20 cellular contexts compared by ENCODE assay signal in genomic region chr9:99464568-99464967, GRCh38.
A peak's percentile ranks its signal among the peaks of the same experiment; 100 is the strongest.
DNase-seq lines count a peak whose midpoint lies in the region; ATAC-seq and TF ChIP-seq lines count a peak whose summit lies in the region.
"Had no signal": no experiment of that assay in that cellular context is flagged by ENCODE, and none has a peak within 500 bp of the region (broad histone marks: within the 10 kb centered on the region; RNA-seq: fewer than 3 reads in every experiment).

No MANE protein-coding gene starts in this region.

- peaks cover 19% of the 10 kb centered on the region for H3K27me3 Mint-ChIP-seq in activated T-helper 17 cell treated with anti-CD3 and anti-CD28 coated beads, Interleukin-2, amount 50 U/mL, for 72 hours
- H3K27me3 Mint-ChIP-seq: B cell, IgD-negative memory B cell had no signal

- no peaks in the 10 kb centered on the region for H3K9me3 Mint-ChIP-seq in activated T-helper 17 cell treated with anti-CD3 and anti-CD28 coated beads, Interleukin-2, amount 50 U/mL, for 72 hours
- H3K9me3 Mint-ChIP-seq: CD8-positive, alpha-beta T cell; HFFc6 had no signal

- ATAC-seq in left cardiac atrium = peak; percentile 70 to 80
- no peak for ATAC-seq in Right ventricle myocardium inferior
- no peak for ATAC-seq in GM21825 (IDR thresholded peaks at IDR 0.05; ENCODE audit: unreplicated experiment)
- ATAC-seq in activated T-helper 17 cell treated with anti-CD3 and anti-CD28 coated beads, Interleukin-2, amount 50 U/mL, for 72 hours (replicated peaks) = no peak
- ATAC-seq: A549; CD8-positive, alpha-beta T cell; HCT116 had no signal

- H3K36me3 Mint-ChIP-seq in activated T-helper 17 cell treated with anti-CD3 and anti-CD28 coated beads, Interleukin-2, amount 50 U/mL, for 72 hours (ENCODE audit: low read depth) = no peaks in the 10 kb centered on the region
- H3K36me3 Mint-ChIP-seq: CD8-positive, alpha-beta T cell; IgD-negative memory B cell had no signal

- H3K4me1 Mint-ChIP-seq in activated T-helper 17 cell treated with anti-CD3 and anti-CD28 coated beads, Interleukin-2, amount 50 U/mL, for 72 hours = no peaks in the 10 kb centered on the region
- H3K4me1 Mint-ChIP-seq: B cell, IgD-negative memory B cell had no signal

- no peak overlapping the region for H3K4me3 ChIP-seq in sigmoid colon
- H3K4me3 ChIP-seq: A549; BLaER1 treated with 17β-estradiol and CSF1 and Interleukin-3, amounts not matched to agents 10 nM and 100 nM had no signal

- DNase-seq in left cardiac atrium = no peak
- DNase-seq in Right ventricle myocardium inferior (ENCODE audit: missing footprints) = no peak
- DNase-seq in astrocyte of the hippocampus (ENCODE audit: low read depth, low spot score) = peak; percentile 41
- DNase-seq in sigmoid colon = no peak
- DNase-seq in posterior vena cava (ENCODE audit: low spot score) = no peak
- DNase-seq: Calu3; CD8-positive, alpha-beta T cell; DMS79 treated with DMSO at 0.1 percent for 48 hours; GF-D8; GOT3; H7; HFFc6 had no signal

- TF ChIP-seq CTCF in sigmoid colon (IDR thresholded peaks at IDR 0.05) = no peak

- no peak overlapping the region for H3K4me3 Mint-ChIP-seq in activated T-helper 17 cell treated with anti-CD3 and anti-CD28 coated beads, Interleukin-2, amount 50 U/mL, for 72 hours
- H3K4me3 Mint-ChIP-seq: B cell; CD8-positive, alpha-beta T cell; HFFc6; IgD-negative memory B cell had no signal

- peaks cover 0 to 30% (median 20%) of the 10 kb centered on the region in 4 donors for H3K4me1 ChIP-seq in sigmoid colon
- H3K4me1 ChIP-seq: A549; BLaER1 treated with 17β-estradiol and CSF1 and Interleukin-3, amounts not matched to agents 10 nM and 100 nM had no signal

- no peaks in the 10 kb centered on the region for H3K36me3 ChIP-seq in sigmoid colon
- H3K36me3 ChIP-seq: BLaER1 treated with 17β-estradiol and CSF1 and Interleukin-3, amounts not matched to agents 10 nM and 100 nM had no signal

- no peaks in the 10 kb centered on the region for H3K27me3 ChIP-seq in sigmoid colon
- H3K27me3 ChIP-seq: BLaER1 treated with 17β-estradiol and CSF1 and Interleukin-3, amounts not matched to agents 10 nM and 100 nM had no signal

- intact Hi-C loops in left cardiac atrium (cut with DNase I) = no loop called here
- intact Hi-C loops in Right ventricle myocardium inferior (cut with DNase I) = no loop called here
- intact Hi-C loops in sigmoid colon (cut with DNase I) = loop anchor here (5.0 kb wide), 1 partner anchor 103 kb away; no protein-coding TSS in a partner anchor
- intact Hi-C loops in posterior vena cava (cut with DNase I) = no loop called here

- WGBS in sigmoid colon, 2 donors = 90 to 93% methylated on average over 4 of the region's 4 CpGs

- TF ChIP-seq POLR2A in sigmoid colon (IDR thresholded peaks at IDR 0.05) = no peak

- no peak overlapping the region for H3K27ac Mint-ChIP-seq in activated T-helper 17 cell treated with anti-CD3 and anti-CD28 coated beads, Interleukin-2, amount 50 U/mL, for 72 hours
- H3K27ac Mint-ChIP-seq: B cell; CD8-positive, alpha-beta T cell; HFFc6; IgD-negative memory B cell had no signal

- no peaks in the 10 kb centered on the region for H3K9me3 ChIP-seq in sigmoid colon
- H3K9me3 ChIP-seq: A549 had no signal

- H3K27ac ChIP-seq in sigmoid colon = peak overlapping the region in 3 of 4 donors; percentile 63 to 80 (median 78)
- H3K27ac ChIP-seq: 22Rv1; A549; BLaER1 treated with 17β-estradiol and CSF1 and Interleukin-3, amounts not matched to agents 10 nM and 100 nM had no signal

- no peak for TF ChIP-seq EP300 in sigmoid colon (IDR thresholded peaks at IDR 0.05)

Comparison
In these comparisons a context has a peak if more than half of its experiments do, and no peak if none do; other contexts are left out.
1. ATAC-seq: peak in left cardiac atrium (2 of 2); none in Right ventricle myocardium inferior (single experiment), GM21825 (single experiment) and activated T-helper 17 cell treated with anti-CD3 and anti-CD28 coated beads, Interleukin-2, amount 50 U/mL, for 72 hours (single experiment).